Comparison of ENCODE assay signal across 23 cellular contexts in the genomic region with DNA sequence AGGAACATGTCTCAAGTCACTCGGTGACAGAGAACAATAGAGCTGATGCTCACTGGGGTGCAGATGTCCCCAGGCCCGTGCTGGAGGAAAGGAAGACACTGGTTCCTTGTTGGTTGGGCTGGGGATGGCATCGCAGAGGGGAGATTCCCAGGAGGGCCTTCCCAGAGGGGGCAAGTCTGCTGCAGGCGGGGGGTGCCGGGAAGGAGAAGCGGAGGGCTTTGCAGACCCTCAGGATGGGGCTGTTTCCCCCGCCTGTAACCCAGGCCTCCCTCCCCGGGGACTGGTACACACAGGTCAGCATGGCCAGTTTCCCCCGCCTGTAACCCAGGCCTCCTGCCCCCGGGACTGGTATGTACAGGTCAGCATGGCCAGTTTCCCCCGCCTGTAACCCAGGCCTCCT.
"Had no signal": no experiment of that assay in that cellular context is flagged by ENCODE, and none has a peak within 500 bp of the region (broad histone marks: within the 10 kb centered on the region; RNA-seq: fewer than 3 reads in every experiment).

No MANE protein-coding gene starts in this region.

- H3K27ac Mint-ChIP-seq: dendritic cell treated with granulocyte-macrophage colony-stimulating factor and Interleukin-4, amounts not matched to agents 40 ng/mL and 50 ng/mL, for 4 days; endodermal cell; nephron progenitor cell; type B pancreatic cell had no signal

- H3K27me3 Mint-ChIP-seq: naive thymus-derived CD8-positive, alpha-beta T cell; type B pancreatic cell had no signal

- H3K4me1 Mint-ChIP-seq: central memory CD8-positive, alpha-beta T cell; endodermal cell had no signal

- DNase-seq: colonic mucosa; effector CD8-positive, alpha-beta T cell; endodermal cell; foreskin fibroblast; gastrocnemius medialis; mesenchymal stem cell; naive thymus-derived CD8-positive, alpha-beta T cell; nephron progenitor cell; right cardiac atrium; small intestine; stimulated activated CD4-positive, alpha-beta T cell treated with anti-CD3 and anti-CD28 coated beads, Interleukin-15, amount 100 ng/mL, for 24 hours; stimulated activated CD4-positive, alpha-beta T cell treated with anti-CD3 and anti-CD28 coated beads, Interleukin-2, amount 100 ng/mL, for 48 hours; stimulated activated naive CD4-positive, alpha-beta T cell; substantia nigra; testis; tibial artery had no signal

- H3K36me3 ChIP-seq: colonic mucosa, gastrocnemius medialis, left lung, tibial artery had no signal

- H3K27ac ChIP-seq: colonic mucosa, epithelial cell of prostate, gastrocnemius medialis, left lung, psoas muscle, testis, tibial artery had no signal

- H3K4me1 ChIP-seq: colonic mucosa, gastrocnemius medialis, left lung, psoas muscle, tibial artery had no signal

- H3K27me3 ChIP-seq: colonic mucosa, gastrocnemius medialis, testis, tibial artery had no signal

- H3K4me3 ChIP-seq: colonic mucosa, gastrocnemius medialis, left lung, psoas muscle, testis, tibial artery had no signal

- H3K4me3 Mint-ChIP-seq: central memory CD8-positive, alpha-beta T cell; dendritic cell treated with granulocyte-macrophage colony-stimulating factor and Interleukin-4, amounts not matched to agents 40 ng/mL and 50 ng/mL, for 4 days; endodermal cell; naive thymus-derived CD8-positive, alpha-beta T cell; nephron progenitor cell; type B pancreatic cell had no signal

- H3K9me3 Mint-ChIP-seq: central memory CD8-positive, alpha-beta T cell; dendritic cell treated with granulocyte-macrophage colony-stimulating factor and Interleukin-4, amounts not matched to agents 40 ng/mL and 50 ng/mL, for 4 days; endodermal cell; naive thymus-derived CD8-positive, alpha-beta T cell; nephron progenitor cell; type B pancreatic cell had no signal

- H3K36me3 Mint-ChIP-seq: naive thymus-derived CD8-positive, alpha-beta T cell; type B pancreatic cell had no signal

- ATAC-seq: esophagus mucosa; gastrocnemius medialis; left lung; naive thymus-derived CD8-positive, alpha-beta T cell; psoas muscle had no signal
